In the genomic region with DNA sequence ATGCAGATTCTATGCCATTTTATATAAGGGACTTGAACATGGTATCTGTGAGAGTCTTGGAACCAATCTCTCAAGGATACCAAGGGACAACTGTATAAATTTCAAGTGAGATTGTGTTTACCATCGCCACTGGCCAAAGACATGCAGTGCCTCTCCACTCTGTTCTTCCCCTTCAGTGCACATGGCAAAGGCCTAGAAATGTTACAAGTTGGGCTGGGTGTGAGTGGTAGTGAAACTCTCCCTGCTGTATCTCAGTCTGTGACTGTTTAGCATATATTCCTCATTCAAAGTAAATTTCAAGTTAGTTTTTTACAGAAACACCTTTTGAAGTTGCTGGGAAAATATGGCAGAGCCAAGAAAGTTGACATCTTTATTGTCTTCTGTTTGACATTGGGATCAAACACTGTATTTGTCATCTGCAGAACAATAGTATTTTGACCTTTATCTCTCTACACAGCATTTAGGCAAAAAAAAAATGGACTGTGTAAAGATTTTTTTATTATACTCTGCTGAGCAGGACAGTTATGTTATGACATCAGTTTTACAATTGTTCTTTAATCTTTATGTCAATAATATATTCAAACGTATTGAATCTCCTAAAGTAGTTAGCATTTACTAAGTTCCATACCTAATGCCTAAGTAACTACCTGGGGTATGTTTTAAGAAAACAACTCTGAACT, we compare ENCODE assay signal across 22 cellular contexts.
"Had no signal": no experiment of that assay in that cellular context is flagged by ENCODE, and none has a peak within 500 bp of the region (broad histone marks: within the 10 kb centered on the region; RNA-seq: fewer than 3 reads in every experiment).

No MANE protein-coding gene starts in this region.

- H3K36me3 Mint-ChIP-seq: brain had no signal

- H3K4me3 Mint-ChIP-seq: activated CD4-positive, alpha-beta T cell treated with anti-CD3 and anti-CD28 coated beads, Interleukin-2, amount 10 ng/mL, durations not matched to agents 7 days and 5 days; activated CD8-positive, alpha-beta T cell treated with anti-CD3 and anti-CD28 coated beads, Interleukin-2, amount 10 ng/mL, durations not matched to agents 7 days and 5 days; activated naive CD4-positive, alpha-beta T cell treated with anti-CD3 and anti-CD28 coated beads for 36 hours; activated T-cell treated with anti-CD3 and anti-CD28 coated beads, Interleukin-2, amount 50 U/mL, for 4 hours; brain; endodermal cell; nephron had no signal

- H3K27ac Mint-ChIP-seq: activated CD4-positive, alpha-beta T cell treated with anti-CD3 and anti-CD28 coated beads, Interleukin-2, amount 10 ng/mL, durations not matched to agents 7 days and 5 days; activated CD8-positive, alpha-beta T cell treated with anti-CD3 and anti-CD28 coated beads, Interleukin-2, amount 10 ng/mL, durations not matched to agents 7 days and 5 days; activated naive CD4-positive, alpha-beta T cell treated with anti-CD3 and anti-CD28 coated beads for 36 hours; endodermal cell; nephron had no signal

- ATAC-seq: activated CD8-positive, alpha-beta T cell treated with anti-CD3 and anti-CD28 coated beads, Interleukin-2, amount 10 ng/mL, durations not matched to agents 7 days and 5 days; activated T-cell treated with anti-CD3 and anti-CD28 coated beads, Interleukin-2, amount 50 U/mL, for 4 hours; lower lobe of right lung had no signal

- H3K27me3 ChIP-seq: spleen, thyroid gland had no signal

- H3K9me3 Mint-ChIP-seq: activated naive CD4-positive, alpha-beta T cell treated with anti-CD3 and anti-CD28 coated beads for 36 hours; activated T-cell treated with anti-CD3 and anti-CD28 coated beads, Interleukin-2, amount 50 U/mL, for 4 hours; endodermal cell; nephron had no signal

- H3K36me3 ChIP-seq: lower lobe of right lung, spleen, thyroid gland had no signal

- H3K9me3 ChIP-seq: lower lobe of right lung, spleen, thyroid gland had no signal

- DNase-seq: activated CD4-positive, alpha-beta T cell treated with anti-CD3 and anti-CD28 coated beads, Interleukin-2, amount 10 ng/mL, durations not matched to agents 7 days and 5 days; activated CD8-positive, alpha-beta memory T cell treated with anti-CD3 and anti-CD28 coated beads, Interleukin-2, amount 50 U/mL, for 4 hours; activated CD8-positive, alpha-beta T cell treated with anti-CD3 and anti-CD28 coated beads, Interleukin-2, amount 10 ng/mL, durations not matched to agents 7 days and 5 days; activated naive CD4-positive, alpha-beta T cell treated with anti-CD3 and anti-CD28 coated beads for 36 hours; activated T-cell treated with anti-CD3 and anti-CD28 coated beads, Interleukin-2, amount 50 U/mL, for 4 hours; anterior cingulate cortex; caudate nucleus; endodermal cell; foreskin melanocyte; glutamatergic neuron; hippocampal formation; islet precursor cell; lower lobe of right lung; retina; spleen; stimulated activated CD8-positive, alpha-beta memory T cell treated with anti-CD3 and anti-CD28 coated beads, Interleukin-4, amount 100 ng/mL, for 48 hours; stimulated activated naive CD4-positive, alpha-beta T cell treated with Interleukin-2 at 50 U/mL for 16 hours; T-helper 9 cell; thyroid gland had no signal

- H3K4me3 ChIP-seq: lower lobe of right lung, spleen, thyroid gland had no signal

- H3K27ac ChIP-seq: epithelial cell of prostate, lower lobe of right lung, spleen, thyroid gland had no signal

- H3K4me1 ChIP-seq: lower lobe of right lung had no signal
